Comparison of ENCODE assay signal across 11 cellular contexts in genomic region chr9:24459898-24460297, GRCh38.
"Had no signal": no experiment of that assay in that cellular context is flagged by ENCODE, and none has a peak within 500 bp of the region (broad histone marks: within the 10 kb centered on the region; RNA-seq: fewer than 3 reads in every experiment).

No MANE protein-coding gene starts in this region.

- ATAC-seq: GM23338, HCT116 had no signal

- H3K9ac ChIP-seq: GM23248 had no signal

- H3K4me3 ChIP-seq: GM23248, GM23338, HAP-1 had no signal

- H3K36me3 ChIP-seq: HAP-1 had no signal

- H2AFZ ChIP-seq: GM23248, GM23338 had no signal

- H3K4me1 ChIP-seq: HAP-1 had no signal

- H3K9me3 Mint-ChIP-seq: GM23338, H9 had no signal

- H3K27ac ChIP-seq: GM23248 had no signal

- H3K4me2 ChIP-seq: GM23338 had no signal

- DNase-seq: GM23248, GOT3, H7, H9, HCEC 1CT, HFFc6 had no signal

- H3K9me3 ChIP-seq: HAP-1 had no signal

- H3K4me3 Mint-ChIP-seq: GM23338, H9, HFFc6 had no signal

- FAIRE-seq: H1, H54 had no signal

- H3K27ac Mint-ChIP-seq: GM23338, H9, HFFc6 had no signal
